In genomic region chr5:56735845-56736641, GRCh38 we compare ENCODE assay signal across 10 cellular contexts.
A peak's percentile ranks its signal among the peaks of the same experiment; 100 is the strongest.
DNase-seq lines count a peak whose midpoint lies in the region; TF ChIP-seq lines count a peak whose summit lies in the region.
"Had no signal": no experiment of that assay in that cellular context is flagged by ENCODE, and none has a peak within 500 bp of the region (broad histone marks: within the 10 kb centered on the region; RNA-seq: fewer than 3 reads in every experiment).

No MANE protein-coding gene starts in this region.

- H3K27me3 ChIP-seq in left ventricle myocardium inferior (ENCODE audit: low read depth) = no peaks in the 10 kb centered on the region
- H3K27me3 ChIP-seq: vagina had no signal

- intact Hi-C loops in left ventricle myocardium inferior (cut with micrococcal nuclease) = no loop called here
- intact Hi-C loops in posterior vena cava (cut with DNase I) = no loop called here

- no peaks in the 10 kb centered on the region for H3K27me3 Mint-ChIP-seq in activated naive CD4-positive, alpha-beta T cell treated with anti-CD3 and anti-CD28 coated beads, Interleukin-2, amount 50 U/mL, for 24 hours
- H3K27me3 Mint-ChIP-seq in T-helper 1 cell treated with Interleukin-12 subunit alpha and Interleukin-12 subunit beta and Interleukin-4 antibody, amounts not matched to agents 30 μg/mL and 1 μg/mL, for 36 hours (ENCODE audit: low read depth) = no peaks in the 10 kb centered on the region

- peak overlapping the region; percentile 48 for H3K4me3 Mint-ChIP-seq in activated naive CD4-positive, alpha-beta T cell treated with anti-CD3 and anti-CD28 coated beads, Interleukin-2, amount 50 U/mL, for 24 hours
- H3K4me3 Mint-ChIP-seq in T-helper 1 cell treated with Interleukin-12 subunit alpha and Interleukin-12 subunit beta and Interleukin-4 antibody, amounts not matched to agents 30 μg/mL and 1 μg/mL, for 36 hours = no peak overlapping the region

- peaks cover 58% of the 10 kb centered on the region for H3K4me1 Mint-ChIP-seq in activated naive CD4-positive, alpha-beta T cell treated with anti-CD3 and anti-CD28 coated beads, Interleukin-2, amount 50 U/mL, for 24 hours
- H3K4me1 Mint-ChIP-seq in T-helper 1 cell treated with Interleukin-12 subunit alpha and Interleukin-12 subunit beta and Interleukin-4 antibody, amounts not matched to agents 30 μg/mL and 1 μg/mL, for 36 hours (ENCODE audit: low read depth) = peaks cover 23% of the 10 kb centered on the region

- peak overlapping the region; percentile 53 for H3K27ac ChIP-seq in left ventricle myocardium inferior (replicated peaks)
- H3K27ac ChIP-seq: vagina had no signal

- TF ChIP-seq CTCF in left ventricle myocardium inferior (IDR thresholded peaks at IDR 0.05; ENCODE audit: borderline replicate concordance) = no peak

- peak overlapping the region; percentile 76 for H3K27ac Mint-ChIP-seq in activated naive CD4-positive, alpha-beta T cell treated with anti-CD3 and anti-CD28 coated beads, Interleukin-2, amount 50 U/mL, for 24 hours
- H3K27ac Mint-ChIP-seq in T-helper 1 cell treated with Interleukin-12 subunit alpha and Interleukin-12 subunit beta and Interleukin-4 antibody, amounts not matched to agents 30 μg/mL and 1 μg/mL, for 36 hours = peak overlapping the region; percentile 80

- no peaks in the 10 kb centered on the region for H3K9me3 ChIP-seq in left ventricle myocardium inferior (replicated peaks)
- H3K9me3 ChIP-seq: vagina had no signal

- no peak for DNase-seq in activated naive CD4-positive, alpha-beta T cell treated with anti-CD3 and anti-CD28 coated beads, Interleukin-2, amount 50 U/mL, for 16 hours
- DNase-seq in left ventricle myocardium inferior (no peak), superior temporal gyrus (ENCODE audit: extremely low spot score) (peak; percentile 20), NCI-H128 (lab: John Stamatoyannopoulos, UW; ENCODE audit: unreplicated experiment) (no peak), posterior vena cava (ENCODE audit: low spot score) (no peak), RKO (ENCODE audit: low spot score) (no peak)
- DNase-seq: stimulated activated CD4-positive, alpha-beta T cell treated with anti-CD3 and anti-CD28 coated beads, Interleukin-1b, Interleukin-23, amount 100 ng/mL, for 48 hours had no signal

- peaks cover 32% of the 10 kb centered on the region for H3K4me1 ChIP-seq in left ventricle myocardium inferior

- no peak overlapping the region for H3K4me3 ChIP-seq in left ventricle myocardium inferior
- H3K4me3 ChIP-seq: vagina had no signal

- H3K36me3 Mint-ChIP-seq in activated naive CD4-positive, alpha-beta T cell treated with anti-CD3 and anti-CD28 coated beads, Interleukin-2, amount 50 U/mL, for 24 hours = no peaks in the 10 kb centered on the region
- H3K36me3 Mint-ChIP-seq in T-helper 1 cell treated with Interleukin-12 subunit alpha and Interleukin-12 subunit beta and Interleukin-4 antibody, amounts not matched to agents 30 μg/mL and 1 μg/mL, for 36 hours (ENCODE audit: low read depth) = peaks cover 9% of the 10 kb centered on the region

- no peaks in the 10 kb centered on the region for H3K36me3 ChIP-seq in left ventricle myocardium inferior
- H3K36me3 ChIP-seq: vagina had no signal

- H3K9me3 Mint-ChIP-seq in activated naive CD4-positive, alpha-beta T cell treated with anti-CD3 and anti-CD28 coated beads, Interleukin-2, amount 50 U/mL, for 24 hours = no peaks in the 10 kb centered on the region
- H3K9me3 Mint-ChIP-seq in T-helper 1 cell treated with Interleukin-12 subunit alpha and Interleukin-12 subunit beta and Interleukin-4 antibody, amounts not matched to agents 30 μg/mL and 1 μg/mL, for 36 hours = peaks cover 5% of the 10 kb centered on the region
